Comparison of ENCODE assay signal across 22 cellular contexts in the genomic region with DNA sequence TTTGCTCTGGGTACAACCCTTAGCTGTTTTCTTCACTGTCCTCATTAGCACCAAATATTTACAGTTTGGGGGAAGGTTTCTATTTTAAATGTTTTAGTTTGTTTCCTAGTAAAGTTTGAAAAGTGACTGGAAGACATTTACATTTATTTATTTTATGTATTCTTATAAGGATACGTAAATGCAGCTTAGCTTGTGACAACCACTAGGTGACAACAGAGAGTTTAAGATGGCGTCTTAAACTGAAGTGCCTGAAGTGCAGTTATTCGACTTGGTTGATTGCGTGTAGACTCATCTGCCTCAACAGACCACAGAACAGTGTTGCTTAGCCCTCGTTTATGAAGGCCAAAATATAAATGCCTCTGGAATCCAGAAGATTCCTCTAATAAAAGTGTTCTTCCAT.
DNase-seq lines count a peak whose midpoint lies in the region; ATAC-seq, FAIRE-seq and TF ChIP-seq lines count a peak whose summit lies in the region.
"Had no signal": no experiment of that assay in that cellular context is flagged by ENCODE, and none has a peak within 500 bp of the region (broad histone marks: within the 10 kb centered on the region; RNA-seq: fewer than 3 reads in every experiment).

No MANE protein-coding gene starts in this region.

- H4K20me1 ChIP-seq in H1 (replicated peaks in 1 of 2; ENCODE audit: control insufficient read depth in 1 of 2, insufficient read depth in 2 of 2, low read length in 2 of 2) = no peaks in the 10 kb centered on the region

- H3K4me1 Mint-ChIP-seq in neural crest cell (no peaks in the 10 kb centered on the region), endothelial cell (ENCODE audit: unreplicated experiment) (peaks cover 7% of the 10 kb centered on the region)
- H3K4me1 Mint-ChIP-seq: activated CD4-positive, alpha-beta T cell treated with anti-CD3 and anti-CD28 coated beads, Interleukin-2, amount 10 ng/mL, durations not matched to agents 24 days and 14 days; activated naive CD8-positive, alpha-beta T cell treated with anti-CD3 and anti-CD28 coated beads for 36 hours; activated T-helper 17 cell treated with anti-CD3 and anti-CD28 coated beads, Interleukin-2, amount 50 U/mL, for 72 hours; CD8-positive, alpha-beta memory T cell had no signal

- no peaks in the 10 kb centered on the region for H3K36me3 ChIP-seq in H1 (ENCODE audit: control insufficient read depth in 2 of 4, insufficient read depth in 4 of 4, low read length in 3 of 4)
- H3K36me3 ChIP-seq: brain microvascular endothelial cell, suprapubic skin had no signal

- 88% methylated on average over 5 of the region's 5 CpGs; no CpG with 5 or more reads in 1 of the 2 experiments for WGBS in H1 (ENCODE audit: extremely low coverage in 1 of 2, insufficient coverage in 1 of 2, insufficient read length in 1 of 2, insufficient replicate concordance in 2 of 2, low coverage in 1 of 2, low lambda C conversion rate in 2 of 2, missing lambda C conversion rate in 1 of 2), 2 experiments

- H3K56ac ChIP-seq in H1 (replicated peaks; ENCODE audit: insufficient read length, low read depth, low read length) = no peak overlapping the region

- no peaks in the 10 kb centered on the region for H3K79me2 ChIP-seq in H1 (ENCODE audit: control insufficient read depth in 1 of 2, insufficient read depth in 2 of 2, low read length in 2 of 2)

- CTCF ChIA-PET in H1 (lab: Charles Lee; ENCODE audit: partially characterized antibody) = interaction anchor here (0.5 to 1.6 kb wide), 7 partner anchors 10 to 392 kb away, joined by 3 to 4 read pairs (median 3); no protein-coding TSS in a partner anchor

- peak; percentile 24 for FAIRE-seq in H1 (lab: Jason Lieb, UNC)
- FAIRE-seq: GM18507 had no signal

- no peak overlapping the region for H4K91ac ChIP-seq in H1 (replicated peaks; ENCODE audit: insufficient read length, low read length)

- no peaks in the 10 kb centered on the region for H3K4me1 ChIP-seq in H1 (replicated peaks in 1 of 4; ENCODE audit: control insufficient read depth in 3 of 4, insufficient read depth in 4 of 4, low read length in 3 of 4)
- H3K4me1 ChIP-seq: suprapubic skin had no signal

- H3K23ac ChIP-seq in H1 (ENCODE audit: insufficient read length) = no peak overlapping the region

- no peak for ATAC-seq in HG02623 (IDR thresholded peaks at IDR 0.05; ENCODE audit: unreplicated experiment)
- ATAC-seq: activated T-helper 17 cell treated with anti-CD3 and anti-CD28 coated beads, Interleukin-2, amount 50 U/mL, for 72 hours; natural killer cell treated with Interleukin-12 subunit alpha and Interleukin-12 subunit beta and Interleukin-15 and Interleukin-18, amount 100 ng/mL, for 72 hours had no signal

- H2BK15ac ChIP-seq in H1 (ENCODE audit: low read length) = no peak overlapping the region

- DNase-seq in Daoy (ENCODE audit: low read depth) (peak; percentile 17), NCI-H69 (lab: John Stamatoyannopoulos, UW) (peak; percentile 8), H1 (ENCODE audit: low read depth in 1 of 2, low spot score in 2 of 2) (no peak), neural crest cell (ENCODE audit: low read depth, low spot score) (no peak), endothelial cell (ENCODE audit: low spot score) (no peak), mucosa of gallbladder (ENCODE audit: low spot score) (no peak), head of caudate nucleus (no peak)
- DNase-seq: activated CD4-positive, alpha-beta T cell treated with anti-CD3 and anti-CD28 coated beads, Interleukin-2, amount 10 ng/mL, durations not matched to agents 24 days and 14 days; activated naive CD8-positive, alpha-beta T cell treated with anti-CD3 and anti-CD28 coated beads for 36 hours; brain microvascular endothelial cell; CD8-positive, alpha-beta memory T cell; hypothalamus; left cardiac atrium; NCI-H146; NCI-H774 had no signal

- intact Hi-C loops in head of caudate nucleus (cut with DNase I) = no loop called here

- H3K27me3 Mint-ChIP-seq in neural crest cell (ENCODE audit: low read depth) = no peaks in the 10 kb centered on the region
- no peaks in the 10 kb centered on the region for H3K27me3 Mint-ChIP-seq in endothelial cell (ENCODE audit: unreplicated experiment)
- H3K27me3 Mint-ChIP-seq: activated CD4-positive, alpha-beta T cell treated with anti-CD3 and anti-CD28 coated beads, Interleukin-2, amount 10 ng/mL, durations not matched to agents 24 days and 14 days; activated naive CD8-positive, alpha-beta T cell treated with anti-CD3 and anti-CD28 coated beads for 36 hours; activated T-helper 17 cell treated with anti-CD3 and anti-CD28 coated beads, Interleukin-2, amount 50 U/mL, for 72 hours; CD8-positive, alpha-beta memory T cell; natural killer cell treated with Interleukin-12 subunit alpha and Interleukin-12 subunit beta and Interleukin-15 and Interleukin-18, amount 100 ng/mL, for 72 hours had no signal

- no peak for TF ChIP-seq POLR2A in H1 (IDR thresholded peaks at IDR 0.05; ENCODE audit: control extremely low read depth in 1 of 2, low read depth in 2 of 2, low read length in 2 of 2)

- no peak overlapping the region for H2BK20ac ChIP-seq in H1 (ENCODE audit: low read length)

- H3K27me3 ChIP-seq in H1 (replicated peaks in 1 of 4; ENCODE audit: control insufficient read depth in 3 of 4, extremely low read depth in 1 of 4, insufficient read depth in 3 of 4, low read length in 3 of 4) = no peaks in the 10 kb centered on the region
- H3K27me3 ChIP-seq: brain microvascular endothelial cell, suprapubic skin had no signal

- H3K36me3 Mint-ChIP-seq in neural crest cell (ENCODE audit: low read depth) = no peaks in the 10 kb centered on the region
- no peaks in the 10 kb centered on the region for H3K36me3 Mint-ChIP-seq in endothelial cell (ENCODE audit: low read depth, unreplicated experiment)
- H3K36me3 Mint-ChIP-seq: activated naive CD8-positive, alpha-beta T cell treated with anti-CD3 and anti-CD28 coated beads for 36 hours; CD8-positive, alpha-beta memory T cell; natural killer cell treated with Interleukin-12 subunit alpha and Interleukin-12 subunit beta and Interleukin-15 and Interleukin-18, amount 100 ng/mL, for 72 hours had no signal

- no peak overlapping the region for H3K4me2 ChIP-seq in H1 (ENCODE audit: insufficient read depth in 1 of 2, low read depth in 2 of 2, low read length in 2 of 2)

- no peak overlapping the region for H2BK120ac ChIP-seq in H1 (replicated peaks; ENCODE audit: low read depth, low read length)

- peak in 2 of 3 experiments; percentile 32 to 41; a peak in 2 of 4 replicates for TF ChIP-seq CTCF in H1 (IDR thresholded peaks at IDR 0.05; ENCODE audit: control extremely low read depth in 1 of 3, insufficient read depth in 1 of 3, low read depth in 1 of 3, low read length in 3 of 3)
- peak; percentile 39 for TF ChIP-seq CTCF in neural crest cell (conservative IDR thresholded peaks at IDR 0.05)
- no peak for TF ChIP-seq CTCF in endothelial cell (IDR thresholded peaks at IDR 0.05; ENCODE audit: unreplicated experiment)

- H3K79me1 ChIP-seq in H1 (ENCODE audit: low read depth, low read length) = no peaks in the 10 kb centered on the region

- no peak overlapping the region for H2BK12ac ChIP-seq in H1 (ENCODE audit: low read depth, low read length)

- no peak overlapping the region for H4K5ac ChIP-seq in H1 (ENCODE audit: insufficient read length, low read depth, low read length)

- no peak overlapping the region for H3K18ac ChIP-seq in H1 (ENCODE audit: extremely low read depth, low read length)

- H3K4ac ChIP-seq in H1 (replicated peaks; ENCODE audit: insufficient read length, low read depth, low read length) = no peak overlapping the region

- no peak for TF ChIP-seq EP300 in H1 (IDR thresholded peaks at IDR 0.05; ENCODE audit: borderline replicate concordance in 1 of 2, low read depth in 2 of 2, low read length in 2 of 2)

- no peaks in the 10 kb centered on the region for H3K23me2 ChIP-seq in H1 (ENCODE audit: low read depth, low read length)

- peak; percentile 38 to 47 for TF ChIP-seq RAD21 in H1 (IDR thresholded peaks at IDR 0.05 in 1 of 2, conservative IDR thresholded peaks at IDR 0.05 in 1 of 2; ENCODE audit: low read depth in 2 of 2, low read length in 2 of 2)

- H3K9ac ChIP-seq in H1 (replicated peaks in 1 of 4; ENCODE audit: extremely low read depth in 1 of 4, low read depth in 3 of 4, low read length in 3 of 4) = no peak overlapping the region

- no peak overlapping the region for H3K4me3 ChIP-seq in H1 (ENCODE audit: extremely low read depth in 1 of 4, insufficient read depth in 2 of 4, low read depth in 3 of 4, low read length in 4 of 4)
- H3K4me3 ChIP-seq: coronary artery, SK-N-MC, suprapubic skin had no signal

- no peak overlapping the region for H2AFZ ChIP-seq in H1 (ENCODE audit: low read length)

- POLR2A ChIA-PET in H1 (lab: Charles Lee; ENCODE audit: partially characterized antibody) = no interaction called here

- H3K4me3 Mint-ChIP-seq in neural crest cell = no peak overlapping the region
- no peak overlapping the region for H3K4me3 Mint-ChIP-seq in endothelial cell (ENCODE audit: unreplicated experiment)
- H3K4me3 Mint-ChIP-seq: activated CD4-positive, alpha-beta T cell treated with anti-CD3 and anti-CD28 coated beads, Interleukin-2, amount 10 ng/mL, durations not matched to agents 24 days and 14 days; activated naive CD8-positive, alpha-beta T cell treated with anti-CD3 and anti-CD28 coated beads for 36 hours; activated T-helper 17 cell treated with anti-CD3 and anti-CD28 coated beads, Interleukin-2, amount 50 U/mL, for 72 hours; CD8-positive, alpha-beta memory T cell; natural killer cell treated with Interleukin-12 subunit alpha and Interleukin-12 subunit beta and Interleukin-15 and Interleukin-18, amount 100 ng/mL, for 72 hours had no signal

- no peak overlapping the region for H2BK5ac ChIP-seq in H1 (ENCODE audit: low read depth, low read length)

- H4K8ac ChIP-seq in H1 (ENCODE audit: extremely low read depth, insufficient read depth, low read length) = no peak overlapping the region

- H3K14ac ChIP-seq in H1 (ENCODE audit: insufficient read length) = no peak overlapping the region

- no peak overlapping the region for H3K27ac ChIP-seq in H1 (ENCODE audit: low read depth, low read length)
- H3K27ac ChIP-seq: brain microvascular endothelial cell, coronary artery, suprapubic skin had no signal

- H3K9me3 ChIP-seq in H1 (ENCODE audit: insufficient read depth in 2 of 2, low read depth in 1 of 2, low read length in 1 of 2) = no peaks in the 10 kb centered on the region
- H3K9me3 ChIP-seq: suprapubic skin had no signal

- no peak overlapping the region for H2AK5ac ChIP-seq in H1 (ENCODE audit: low read depth, low read length)

- H3K9me3 Mint-ChIP-seq in neural crest cell (peaks cover 4% of the 10 kb centered on the region), endothelial cell (ENCODE audit: unreplicated experiment) (no peaks in the 10 kb centered on the region)
- H3K9me3 Mint-ChIP-seq: activated CD4-positive, alpha-beta T cell treated with anti-CD3 and anti-CD28 coated beads, Interleukin-2, amount 10 ng/mL, durations not matched to agents 24 days and 14 days; activated naive CD8-positive, alpha-beta T cell treated with anti-CD3 and anti-CD28 coated beads for 36 hours; natural killer cell treated with Interleukin-12 subunit alpha and Interleukin-12 subunit beta and Interleukin-15 and Interleukin-18, amount 100 ng/mL, for 72 hours had no signal

- H3K27ac Mint-ChIP-seq in neural crest cell (ENCODE audit: unreplicated experiment) (no peak overlapping the region), endothelial cell (ENCODE audit: unreplicated experiment) (no peak overlapping the region)
- H3K27ac Mint-ChIP-seq: activated CD4-positive, alpha-beta T cell treated with anti-CD3 and anti-CD28 coated beads, Interleukin-2, amount 10 ng/mL, durations not matched to agents 24 days and 14 days; activated naive CD8-positive, alpha-beta T cell treated with anti-CD3 and anti-CD28 coated beads for 36 hours; activated T-helper 17 cell treated with anti-CD3 and anti-CD28 coated beads, Interleukin-2, amount 50 U/mL, for 72 hours; CD8-positive, alpha-beta memory T cell; natural killer cell treated with Interleukin-12 subunit alpha and Interleukin-12 subunit beta and Interleukin-15 and Interleukin-18, amount 100 ng/mL, for 72 hours had no signal

Comparison
In these comparisons a context has a peak if more than half of its experiments do, and no peak if none do; other contexts are left out.
1. DNase-seq: peak in Daoy (single experiment) and NCI-H69 (single experiment); none in H1 (0 of 2), neural crest cell (single experiment), endothelial cell (single experiment), mucosa of gallbladder (single experiment) and head of caudate nucleus (0 of 42).